In the genomic region with DNA sequence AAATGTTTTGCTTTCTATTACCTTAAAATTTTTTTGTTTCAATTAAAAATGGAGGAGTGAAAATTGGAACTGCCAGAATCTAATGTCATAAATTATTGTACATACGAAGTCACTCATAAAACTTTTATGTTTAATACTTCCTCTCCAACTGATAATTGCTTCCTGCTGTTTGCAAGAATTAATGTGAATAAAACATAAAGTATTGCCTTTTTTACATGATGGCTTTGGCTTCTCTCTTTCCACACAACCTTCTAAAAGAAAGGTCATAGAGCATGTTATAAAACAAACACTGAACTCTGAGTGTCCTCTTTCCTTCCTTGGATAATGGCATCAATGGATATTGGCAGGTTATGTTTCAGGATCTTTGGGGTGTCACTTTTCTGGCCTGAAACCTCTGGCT, we compare ENCODE assay signal across 14 cellular contexts.
DNase-seq lines count a peak whose midpoint lies in the region; TF ChIP-seq lines count a peak whose summit lies in the region.
"Had no signal": no experiment of that assay in that cellular context is flagged by ENCODE, and none has a peak within 500 bp of the region (broad histone marks: within the 10 kb centered on the region; RNA-seq: fewer than 3 reads in every experiment).

No MANE protein-coding gene starts in this region.

- H3K79me2 ChIP-seq in osteoblast (ENCODE audit: insufficient read depth, low read length) (no peaks in the 10 kb centered on the region), smooth muscle cell (ENCODE audit: low read depth) (no peaks in the 10 kb centered on the region)

- no peak overlapping the region for H3K4me2 ChIP-seq in osteoblast (ENCODE audit: insufficient read depth, low read length)
- H3K4me2 ChIP-seq in smooth muscle cell = no peak overlapping the region

- H3K9me3 ChIP-seq in osteoblast (ENCODE audit: low read depth, low read length) = no peaks in the 10 kb centered on the region
- no peaks in the 10 kb centered on the region for H3K9me3 ChIP-seq in smooth muscle cell (replicated peaks; ENCODE audit: low read depth)
- H3K9me3 ChIP-seq: HAP-1 had no signal

- H3F3A ChIP-seq in smooth muscle cell (ENCODE audit: low read depth) = no peaks in the 10 kb centered on the region

- H3K27ac ChIP-seq in C4-2B (peak overlapping the region; percentile 100), VCaP (peak overlapping the region; percentile 54), osteoblast (ENCODE audit: low read depth, low read length) (no peak overlapping the region), smooth muscle cell (ENCODE audit: low read depth) (no peak overlapping the region)
- H3K27ac ChIP-seq: HL-60 had no signal

- H3K36me3 ChIP-seq in osteoblast (ENCODE audit: insufficient read depth, low read length) (no peaks in the 10 kb centered on the region), smooth muscle cell (ENCODE audit: low read depth) (no peaks in the 10 kb centered on the region)
- H3K36me3 ChIP-seq: HAP-1 had no signal

- no peak overlapping the region for H3K9ac ChIP-seq in smooth muscle cell (ENCODE audit: low read depth)

- whole genome bisulfite sequencing in smooth muscle cell (ENCODE audit: low lambda C conversion rate) = 85% methylated on average over 1 of the region's 1 CpG

- TF ChIP-seq CTCF in C4-2B (conservative IDR thresholded peaks at IDR 0.05) (no peak), LNCaP clone FGC (IDR thresholded peaks at IDR 0.05; ENCODE audit: control insufficient read depth, extremely low read depth, insufficient read depth) (no peak), VCaP (conservative IDR thresholded peaks at IDR 0.05) (no peak), osteoblast (IDR thresholded peaks at IDR 0.05; ENCODE audit: extremely low read depth, low read depth, low read length) (no peak), smooth muscle cell (IDR thresholded peaks at IDR 0.05; ENCODE audit: borderline replicate concordance, insufficient read depth, poor library complexity, severe bottlenecking) (no peak)

- H4K20me1 ChIP-seq in osteoblast (ENCODE audit: insufficient read depth, low read length) (no peaks in the 10 kb centered on the region), smooth muscle cell (ENCODE audit: low read depth) (no peaks in the 10 kb centered on the region)

- H3K4me3 ChIP-seq in LNCaP clone FGC (ENCODE audit: low read depth, low read length) (no peak overlapping the region), osteoblast (ENCODE audit: insufficient read depth, low read length) (no peak overlapping the region), smooth muscle cell (no peak overlapping the region)
- H3K4me3 ChIP-seq: HAP-1 had no signal

- H3K27me3 ChIP-seq in osteoblast (ENCODE audit: insufficient read depth, low read length) (no peaks in the 10 kb centered on the region), smooth muscle cell (ENCODE audit: low read depth) (no peaks in the 10 kb centered on the region)

- H2AFZ ChIP-seq in osteoblast (ENCODE audit: low read length) (peak overlapping the region; percentile 37), smooth muscle cell (ENCODE audit: low read depth) (no peak overlapping the region)

- no peaks in the 10 kb centered on the region for H3K4me1 ChIP-seq in osteoblast (ENCODE audit: insufficient read depth, low read length)
- no peaks in the 10 kb centered on the region for H3K4me1 ChIP-seq in smooth muscle cell (ENCODE audit: low read depth)
- H3K4me1 ChIP-seq: HAP-1 had no signal

- DNase-seq in LNCaP clone FGC (ENCODE audit: low read depth) (peak; percentile 77), osteoblast (ENCODE audit: insufficient read length, low spot score, missing footprints) (no peak), NCI-H446 treated with DMSO at 0.1 percent for 48 hours (lab: John Stamatoyannopoulos, UW) (no peak), RKO (ENCODE audit: low spot score) (no peak), smooth muscle cell (lab: John Stamatoyannopoulos, UW; ENCODE audit: unreplicated experiment) (no peak)
- DNase-seq: C1 segment of cervical spinal cord; CD4-positive, alpha-beta memory T cell; DMS153; DMS79 treated with DMSO at 0.1 percent for 48 hours; GF-D8 had no signal

Comparison
In these comparisons a context has a peak if more than half of its experiments do, and no peak if none do; other contexts are left out.
1. H3K27ac ChIP-seq: peak in C4-2B (single experiment) and VCaP (single experiment); none in osteoblast (single experiment) and smooth muscle cell (single experiment).